8 cellular contexts compared by ENCODE assay signal in genomic region chr16:54597222-54597621, GRCh38.
"Had no signal": no experiment of that assay in that cellular context is flagged by ENCODE, and none has a peak within 500 bp of the region (broad histone marks: within the 10 kb centered on the region; RNA-seq: fewer than 3 reads in every experiment).

No MANE protein-coding gene starts in this region.

- H3K4me3 Mint-ChIP-seq: GM23338, H9, IgD-negative memory B cell had no signal

- H3K27ac ChIP-seq: HL-60 had no signal

- H3K27ac Mint-ChIP-seq: GM23338, H9 had no signal

- H3K9me3 Mint-ChIP-seq: GM23338, H9 had no signal

- FAIRE-seq: H1, H54, HepG2 had no signal

- H3K4me2 ChIP-seq: GM23338 had no signal

- H3K4me3 ChIP-seq: GM23338 had no signal

- ATAC-seq: GM23338, HepG2 had no signal

- DNase-seq: H9, HCEC 1CT had no signal

- H3K4me1 Mint-ChIP-seq: IgD-negative memory B cell had no signal

- H2AFZ ChIP-seq: GM23338 had no signal
